ENCODE assay signal across 32 cellular contexts in genomic region chr5:39934830-39935229, GRCh38.
"Had no signal": no experiment of that assay in that cellular context is flagged by ENCODE, and none has a peak within 500 bp of the region (broad histone marks: within the 10 kb centered on the region; RNA-seq: fewer than 3 reads in every experiment).

No MANE protein-coding gene starts in this region.

- H3K27me3 Mint-ChIP-seq: dendritic cell treated with granulocyte-macrophage colony-stimulating factor and Interleukin-4, amounts not matched to agents 40 ng/mL and 50 ng/mL, for 4 days had no signal

- DNase-seq: activated CD4-positive, alpha-beta memory T cell treated with anti-CD3 and anti-CD28 coated beads for 36 hours; activated CD4-positive, alpha-beta T cell treated with anti-CD3 and anti-CD28 coated beads for 36 hours; activated CD4-positive, alpha-beta T cell treated with anti-CD3 and anti-CD28 coated beads, Interleukin-2, amount 10 ng/mL, durations not matched to agents 24 days and 14 days; activated CD4-positive, CD25-positive, alpha-beta regulatory T cell; activated CD4-positive, CD25-positive, alpha-beta regulatory T cell treated with anti-CD3 and anti-CD28 coated beads, Interleukin-2, amount 50 U/mL, for 72 hours; activated CD8-positive, alpha-beta memory T cell treated with anti-CD3 and anti-CD28 coated beads, Interleukin-2, amount 10 ng/mL, durations not matched to agents 7 days and 5 days; activated CD8-positive, alpha-beta memory T cell treated with anti-CD3 and anti-CD28 coated beads, Interleukin-2, amount 50 U/mL, for 4 hours; activated CD8-positive, alpha-beta T cell treated with anti-CD3 and anti-CD28 coated beads, Interleukin-2, amount 10 ng/mL, durations not matched to agents 7 days and 5 days; activated gamma-delta T cell; activated naive CD4-positive, alpha-beta T cell; activated naive CD4-positive, alpha-beta T cell treated with anti-CD3 and anti-CD28 coated beads, Interleukin-2, amount 10 ng/mL, durations not matched to agents 7 days and 5 days; activated naive CD8-positive, alpha-beta T cell treated with anti-CD3 and anti-CD28 coated beads, Interleukin-2, amount 10 ng/mL, durations not matched to agents 7 days and 5 days; activated T-cell treated with anti-CD3 and anti-CD28 coated beads, Interleukin-2, amount 50 U/mL, for 1 hour; activated T-cell treated with anti-CD3 and anti-CD28 coated beads, Interleukin-2, amount 50 U/mL, for 48 hours; central memory CD4-positive, alpha-beta T cell; cerebellar nuclear complex; dorsolateral prefrontal cortex; effector memory CD4-positive, alpha-beta T cell; endodermal cell; foreskin keratinocyte; gastrocnemius medialis; head of caudate nucleus; T-helper 2 cell had no signal

- H3K36me3 ChIP-seq: ascending aorta, breast epithelium, cardiac muscle cell, esophagus muscularis mucosa, gastrocnemius medialis had no signal

- H3K27me3 ChIP-seq: ascending aorta, breast epithelium, cardiac muscle cell, esophagus muscularis mucosa, foreskin keratinocyte, gastrocnemius medialis had no signal

- H3K9me3 ChIP-seq: ascending aorta, breast epithelium, esophagus muscularis mucosa, gastrocnemius medialis had no signal

- H3K4me1 ChIP-seq: ascending aorta, breast epithelium, esophagus muscularis mucosa, foreskin keratinocyte, gastrocnemius medialis had no signal

- H3K4me1 Mint-ChIP-seq: activated CD4-positive, alpha-beta T cell treated with anti-CD3 and anti-CD28 coated beads for 36 hours; activated CD4-positive, alpha-beta T cell treated with anti-CD3 and anti-CD28 coated beads, Interleukin-2, amount 10 ng/mL, durations not matched to agents 24 days and 14 days; activated CD8-positive, alpha-beta memory T cell treated with anti-CD3 and anti-CD28 coated beads, Interleukin-2, amount 10 ng/mL, durations not matched to agents 7 days and 5 days; activated naive CD4-positive, alpha-beta T cell treated with anti-CD3 and anti-CD28 coated beads, Interleukin-2, amount 10 ng/mL, durations not matched to agents 7 days and 5 days; activated naive CD8-positive, alpha-beta T cell treated with anti-CD3 and anti-CD28 coated beads, Interleukin-2, amount 10 ng/mL, durations not matched to agents 7 days and 5 days; brain; endodermal cell had no signal

- H3K4me3 Mint-ChIP-seq: activated CD4-positive, alpha-beta memory T cell treated with anti-CD3 and anti-CD28 coated beads for 36 hours; activated CD4-positive, alpha-beta T cell treated with anti-CD3 and anti-CD28 coated beads for 36 hours; activated CD4-positive, alpha-beta T cell treated with anti-CD3 and anti-CD28 coated beads, Interleukin-2, amount 10 ng/mL, durations not matched to agents 24 days and 14 days; activated CD8-positive, alpha-beta memory T cell treated with anti-CD3 and anti-CD28 coated beads, Interleukin-2, amount 10 ng/mL, durations not matched to agents 7 days and 5 days; activated CD8-positive, alpha-beta T cell treated with anti-CD3 and anti-CD28 coated beads, Interleukin-2, amount 10 ng/mL, durations not matched to agents 7 days and 5 days; activated naive CD4-positive, alpha-beta T cell treated with anti-CD3 and anti-CD28 coated beads, Interleukin-2, amount 10 ng/mL, durations not matched to agents 7 days and 5 days; activated naive CD8-positive, alpha-beta T cell treated with anti-CD3 and anti-CD28 coated beads, Interleukin-2, amount 10 ng/mL, durations not matched to agents 7 days and 5 days; activated T-helper 1 cell treated with anti-CD3 and anti-CD28 coated beads, Interleukin-12 subunit alpha, Interleukin-12 subunit beta, Interleukin-2, Interleukin-4 antibody, amounts not matched to agents 30 ng/mL and 10 ng/mL and 1 ng/mL, durations not matched to agents 14 hours and 24 hours and 36 hours; brain; dendritic cell treated with granulocyte-macrophage colony-stimulating factor and Interleukin-4, amounts not matched to agents 40 ng/mL and 50 ng/mL, for 4 days; endodermal cell had no signal

- ATAC-seq: activated CD4-positive, alpha-beta T cell treated with anti-CD3 and anti-CD28 coated beads for 36 hours; activated CD8-positive, alpha-beta memory T cell treated with anti-CD3 and anti-CD28 coated beads, Interleukin-2, amount 10 ng/mL, durations not matched to agents 7 days and 5 days; activated CD8-positive, alpha-beta T cell treated with anti-CD3 and anti-CD28 coated beads, Interleukin-2, amount 10 ng/mL, durations not matched to agents 7 days and 5 days; activated naive CD4-positive, alpha-beta T cell treated with anti-CD3 and anti-CD28 coated beads, Interleukin-2, amount 50 U/mL, for 72 hours; foreskin keratinocyte; gastrocnemius medialis had no signal

- H3K9me3 Mint-ChIP-seq: activated CD4-positive, alpha-beta T cell treated with anti-CD3 and anti-CD28 coated beads, Interleukin-2, amount 10 ng/mL, durations not matched to agents 24 days and 14 days; activated naive CD4-positive, alpha-beta T cell treated with anti-CD3 and anti-CD28 coated beads, Interleukin-2, amount 10 ng/mL, durations not matched to agents 7 days and 5 days; activated naive CD4-positive, alpha-beta T cell treated with anti-CD3 and anti-CD28 coated beads, Interleukin-2, amount 50 U/mL, for 72 hours; activated T-helper 1 cell treated with anti-CD3 and anti-CD28 coated beads, Interleukin-12 subunit alpha, Interleukin-12 subunit beta, Interleukin-2, Interleukin-4 antibody, amounts not matched to agents 30 ng/mL and 10 ng/mL and 1 ng/mL, durations not matched to agents 14 hours and 24 hours and 36 hours; brain had no signal

- H3K27ac ChIP-seq: ascending aorta, breast epithelium, cardiac muscle cell, coronary artery, dorsolateral prefrontal cortex, esophagus muscularis mucosa, foreskin keratinocyte, gastrocnemius medialis had no signal

- H3K4me3 ChIP-seq: ascending aorta, breast epithelium, cardiac muscle cell, coronary artery, dorsolateral prefrontal cortex, esophagus muscularis mucosa, gastrocnemius medialis had no signal

- H3K27ac Mint-ChIP-seq: activated CD4-positive, alpha-beta memory T cell treated with anti-CD3 and anti-CD28 coated beads for 36 hours; activated CD4-positive, alpha-beta T cell treated with anti-CD3 and anti-CD28 coated beads for 36 hours; activated CD4-positive, alpha-beta T cell treated with anti-CD3 and anti-CD28 coated beads, Interleukin-2, amount 10 ng/mL, durations not matched to agents 24 days and 14 days; activated CD8-positive, alpha-beta memory T cell treated with anti-CD3 and anti-CD28 coated beads, Interleukin-2, amount 10 ng/mL, durations not matched to agents 7 days and 5 days; activated CD8-positive, alpha-beta T cell treated with anti-CD3 and anti-CD28 coated beads, Interleukin-2, amount 10 ng/mL, durations not matched to agents 7 days and 5 days; activated naive CD4-positive, alpha-beta T cell treated with anti-CD3 and anti-CD28 coated beads, Interleukin-2, amount 10 ng/mL, durations not matched to agents 7 days and 5 days; activated naive CD4-positive, alpha-beta T cell treated with anti-CD3 and anti-CD28 coated beads, Interleukin-2, amount 50 U/mL, for 72 hours; activated naive CD8-positive, alpha-beta T cell treated with anti-CD3 and anti-CD28 coated beads, Interleukin-2, amount 10 ng/mL, durations not matched to agents 7 days and 5 days; activated T-helper 1 cell treated with anti-CD3 and anti-CD28 coated beads, Interleukin-12 subunit alpha, Interleukin-12 subunit beta, Interleukin-2, Interleukin-4 antibody, amounts not matched to agents 30 ng/mL and 10 ng/mL and 1 ng/mL, durations not matched to agents 14 hours and 24 hours and 36 hours; brain; dendritic cell treated with granulocyte-macrophage colony-stimulating factor and Interleukin-4, amounts not matched to agents 40 ng/mL and 50 ng/mL, for 4 days; endodermal cell had no signal
